In genomic region chr5:74957906-74958305, GRCh38 we compare ENCODE assay signal across 1 cellular context.
A peak's percentile ranks its signal among the peaks of the same experiment; 100 is the strongest.
TF ChIP-seq lines count a peak whose summit lies in the region.

No MANE protein-coding gene starts in this region.

TF ChIP-seq in HepG2, 621 proteins besides CTCF, POLR2A, EP300 and RAD21 (continued from another document):
- TF ChIP-seq ZBTB34 (CRISPR knock-in tag; IDR thresholded peaks at IDR 0.05) (no peak), SOX6 (IDR thresholded peaks at IDR 0.05) (no peak), SOX6 (CRISPR knock-in tag; IDR thresholded peaks at IDR 0.05) (0 out of 2 replicates have a peak, but pooled peaks have one; percentile 15), ZNF713 (CRISPR knock-in tag; IDR thresholded peaks at IDR 0.05) (no peak), RBM39 (IDR thresholded peaks at IDR 0.05; ENCODE audit: low read depth, low read length, poor library complexity, severe bottlenecking) (no peak)
